Comparison of ENCODE assay signal across 1 cellular context in the genomic region with DNA sequence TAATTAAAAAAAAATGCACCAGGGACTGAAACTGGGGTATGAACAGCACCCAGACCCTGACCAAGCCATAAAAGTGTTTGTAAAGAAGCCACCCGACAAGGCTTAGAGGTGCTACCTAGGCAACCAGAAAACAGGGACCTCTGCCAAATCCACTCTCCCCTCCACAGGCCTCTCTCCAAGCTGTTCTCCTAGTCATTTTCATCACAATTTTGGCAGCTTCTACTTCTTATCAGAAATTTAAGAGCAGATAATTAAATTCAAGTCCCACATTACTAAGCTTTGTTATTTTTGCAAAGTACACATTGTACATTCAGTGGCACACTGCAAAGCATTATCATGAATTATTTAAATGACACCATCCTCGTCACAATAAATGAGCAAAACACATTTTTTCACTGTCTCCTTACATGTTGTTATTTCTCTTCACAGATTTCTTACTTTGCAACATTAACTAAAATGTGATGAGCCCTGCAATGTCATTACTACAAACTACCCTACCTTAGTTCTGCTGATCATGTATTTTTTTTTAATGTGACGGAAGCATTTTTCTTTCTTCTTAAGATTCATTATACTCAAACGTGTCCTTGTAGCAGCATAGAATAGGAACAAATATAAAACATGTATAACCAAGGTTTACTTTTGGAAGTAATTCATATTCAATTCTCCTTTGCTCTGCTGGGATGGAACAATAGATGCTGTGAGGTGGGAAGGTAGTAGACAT.
TF ChIP-seq lines count a peak whose summit lies in the region.

No MANE protein-coding gene starts in this region.

TF ChIP-seq in HEK293, 187 proteins besides CTCF, POLR2A, EP300 and RAD21 (continued from another document and continues in another):
- TF ChIP-seq, protein P1, sequence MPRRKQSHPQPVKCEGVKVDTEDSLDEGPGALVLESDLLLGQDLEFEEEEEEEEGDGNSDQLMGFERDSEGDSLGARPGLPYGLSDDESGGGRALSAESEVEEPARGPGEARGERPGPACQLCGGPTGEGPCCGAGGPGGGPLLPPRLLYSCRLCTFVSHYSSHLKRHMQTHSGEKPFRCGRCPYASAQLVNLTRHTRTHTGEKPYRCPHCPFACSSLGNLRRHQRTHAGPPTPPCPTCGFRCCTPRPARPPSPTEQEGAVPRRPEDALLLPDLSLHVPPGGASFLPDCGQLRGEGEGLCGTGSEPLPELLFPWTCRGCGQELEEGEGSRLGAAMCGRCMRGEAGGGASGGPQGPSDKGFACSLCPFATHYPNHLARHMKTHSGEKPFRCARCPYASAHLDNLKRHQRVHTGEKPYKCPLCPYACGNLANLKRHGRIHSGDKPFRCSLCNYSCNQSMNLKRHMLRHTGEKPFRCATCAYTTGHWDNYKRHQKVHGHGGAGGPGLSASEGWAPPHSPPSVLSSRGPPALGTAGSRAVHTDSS (tag by site-specific recombination; IDR thresholded peaks at IDR 0.05) = no peak
- TF ChIP-seq, protein P2, sequence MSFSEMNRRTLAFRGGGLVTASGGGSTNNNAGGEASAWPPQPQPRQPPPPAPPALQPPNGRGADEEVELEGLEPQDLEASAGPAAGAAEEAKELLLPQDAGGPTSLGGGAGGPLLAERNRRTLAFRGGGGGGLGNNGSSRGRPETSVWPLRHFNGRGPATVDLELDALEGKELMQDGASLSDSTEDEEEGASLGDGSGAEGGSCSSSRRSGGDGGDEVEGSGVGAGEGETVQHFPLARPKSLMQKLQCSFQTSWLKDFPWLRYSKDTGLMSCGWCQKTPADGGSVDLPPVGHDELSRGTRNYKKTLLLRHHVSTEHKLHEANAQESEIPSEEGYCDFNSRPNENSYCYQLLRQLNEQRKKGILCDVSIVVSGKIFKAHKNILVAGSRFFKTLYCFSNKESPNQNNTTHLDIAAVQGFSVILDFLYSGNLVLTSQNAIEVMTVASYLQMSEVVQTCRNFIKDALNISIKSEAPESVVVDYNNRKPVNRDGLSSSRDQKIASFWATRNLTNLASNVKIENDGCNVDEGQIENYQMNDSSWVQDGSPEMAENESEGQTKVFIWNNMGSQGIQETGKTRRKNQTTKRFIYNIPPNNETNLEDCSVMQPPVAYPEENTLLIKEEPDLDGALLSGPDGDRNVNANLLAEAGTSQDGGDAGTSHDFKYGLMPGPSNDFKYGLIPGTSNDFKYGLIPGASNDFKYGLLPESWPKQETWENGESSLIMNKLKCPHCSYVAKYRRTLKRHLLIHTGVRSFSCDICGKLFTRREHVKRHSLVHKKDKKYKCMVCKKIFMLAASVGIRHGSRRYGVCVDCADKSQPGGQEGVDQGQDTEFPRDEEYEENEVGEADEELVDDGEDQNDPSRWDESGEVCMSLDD (tag by site-specific recombination; IDR thresholded peaks at IDR 0.05) = no peak
- TF ChIP-seq ZNF843 (tag by site-specific recombination; IDR thresholded peaks at IDR 0.05) (peak; percentile 70), ZNF274 (IDR thresholded peaks at IDR 0.05; ENCODE audit: low read length) (no peak), ZNF274 (tag by site-specific recombination; IDR thresholded peaks at IDR 0.05; ENCODE audit: borderline replicate concordance) (no peak), ZNF837 (tag by site-specific recombination; IDR thresholded peaks at IDR 0.05) (no peak), FEZF1 (tag by site-specific recombination; IDR thresholded peaks at IDR 0.05) (peak; percentile 84), ZNF768 (tag by site-specific recombination; IDR thresholded peaks at IDR 0.05) (no peak), ZNF514 (tag by site-specific recombination; IDR thresholded peaks at IDR 0.05) (no peak), GLIS1 (tag by site-specific recombination; IDR thresholded peaks at IDR 0.05) (no peak), ZNF544 (tag by site-specific recombination; IDR thresholded peaks at IDR 0.05) (no peak), ZNF114 (tag by site-specific recombination; IDR thresholded peaks at IDR 0.05) (no peak), ZNF211 (tag by site-specific recombination; IDR thresholded peaks at IDR 0.05; ENCODE audit: low read depth) (no peak), ZNF157 (tag by site-specific recombination; IDR thresholded peaks at IDR 0.05) (no peak), ZNF121 (tag by site-specific recombination; IDR thresholded peaks at IDR 0.05) (no peak), ZFHX2 (tag by site-specific recombination; conservative IDR thresholded peaks at IDR 0.05) (no peak), KLF9 (tag by site-specific recombination; IDR thresholded peaks at IDR 0.05; ENCODE audit: low read depth) (no peak), TRIM28 (IDR thresholded peaks at IDR 0.05; ENCODE audit: borderline replicate concordance, low read length) (no peak), ZNF571 (tag by site-specific recombination; IDR thresholded peaks at IDR 0.05) (no peak), ZNF292 (tag by site-specific recombination; IDR thresholded peaks at IDR 0.05; ENCODE audit: borderline replicate concordance, low read depth) (no peak), ZNF335 (tag by site-specific recombination; conservative IDR thresholded peaks at IDR 0.05) (no peak), ZNF624 (tag by site-specific recombination; IDR thresholded peaks at IDR 0.05) (no peak), BCL11A (tag by site-specific recombination; IDR thresholded peaks at IDR 0.05; ENCODE audit: low read depth) (no peak), WT1 (tag by site-specific recombination; IDR thresholded peaks at IDR 0.05) (no peak), ZNF521 (tag by site-specific recombination; IDR thresholded peaks at IDR 0.05) (no peak), ZNF548 (tag by site-specific recombination; IDR thresholded peaks at IDR 0.05) (no peak), GLIS2 (tag by site-specific recombination; IDR thresholded peaks at IDR 0.05) (no peak), ZNF138 (tag by site-specific recombination; IDR thresholded peaks at IDR 0.05; ENCODE audit: borderline replicate concordance) (no peak), ZNF701 (tag by site-specific recombination; IDR thresholded peaks at IDR 0.05) (no peak), ZNF670 (tag by site-specific recombination; IDR thresholded peaks at IDR 0.05; ENCODE audit: low read depth) (no peak), ZNF791 (tag by site-specific recombination; IDR thresholded peaks at IDR 0.05) (no peak), ZNF558 (tag by site-specific recombination; IDR thresholded peaks at IDR 0.05) (no peak)
- TF ChIP-seq, protein P3, sequence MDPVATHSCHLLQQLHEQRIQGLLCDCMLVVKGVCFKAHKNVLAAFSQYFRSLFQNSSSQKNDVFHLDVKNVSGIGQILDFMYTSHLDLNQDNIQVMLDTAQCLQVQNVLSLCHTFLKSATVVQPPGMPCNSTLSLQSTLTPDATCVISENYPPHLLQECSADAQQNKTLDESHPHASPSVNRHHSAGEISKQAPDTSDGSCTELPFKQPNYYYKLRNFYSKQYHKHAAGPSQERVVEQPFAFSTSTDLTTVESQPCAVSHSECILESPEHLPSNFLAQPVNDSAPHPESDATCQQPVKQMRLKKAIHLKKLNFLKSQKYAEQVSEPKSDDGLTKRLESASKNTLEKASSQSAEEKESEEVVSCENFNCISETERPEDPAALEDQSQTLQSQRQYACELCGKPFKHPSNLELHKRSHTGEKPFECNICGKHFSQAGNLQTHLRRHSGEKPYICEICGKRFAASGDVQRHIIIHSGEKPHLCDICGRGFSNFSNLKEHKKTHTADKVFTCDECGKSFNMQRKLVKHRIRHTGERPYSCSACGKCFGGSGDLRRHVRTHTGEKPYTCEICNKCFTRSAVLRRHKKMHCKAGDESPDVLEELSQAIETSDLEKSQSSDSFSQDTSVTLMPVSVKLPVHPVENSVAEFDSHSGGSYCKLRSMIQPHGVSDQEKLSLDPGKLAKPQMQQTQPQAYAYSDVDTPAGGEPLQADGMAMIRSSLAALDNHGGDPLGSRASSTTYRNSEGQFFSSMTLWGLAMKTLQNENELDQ (tag by site-specific recombination; IDR thresholded peaks at IDR 0.05; ENCODE audit: low read depth) = no peak
- TF ChIP-seq, protein P4, sequence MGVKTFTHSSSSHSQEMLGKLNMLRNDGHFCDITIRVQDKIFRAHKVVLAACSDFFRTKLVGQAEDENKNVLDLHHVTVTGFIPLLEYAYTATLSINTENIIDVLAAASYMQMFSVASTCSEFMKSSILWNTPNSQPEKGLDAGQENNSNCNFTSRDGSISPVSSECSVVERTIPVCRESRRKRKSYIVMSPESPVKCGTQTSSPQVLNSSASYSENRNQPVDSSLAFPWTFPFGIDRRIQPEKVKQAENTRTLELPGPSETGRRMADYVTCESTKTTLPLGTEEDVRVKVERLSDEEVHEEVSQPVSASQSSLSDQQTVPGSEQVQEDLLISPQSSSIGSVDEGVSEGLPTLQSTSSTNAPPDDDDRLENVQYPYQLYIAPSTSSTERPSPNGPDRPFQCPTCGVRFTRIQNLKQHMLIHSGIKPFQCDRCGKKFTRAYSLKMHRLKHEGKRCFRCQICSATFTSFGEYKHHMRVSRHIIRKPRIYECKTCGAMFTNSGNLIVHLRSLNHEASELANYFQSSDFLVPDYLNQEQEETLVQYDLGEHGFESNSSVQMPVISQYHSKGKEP (tag by site-specific recombination; IDR thresholded peaks at IDR 0.05) = peak; percentile 26; the same call in 1 of the 2 replicates
- TF ChIP-seq, protein P5, sequence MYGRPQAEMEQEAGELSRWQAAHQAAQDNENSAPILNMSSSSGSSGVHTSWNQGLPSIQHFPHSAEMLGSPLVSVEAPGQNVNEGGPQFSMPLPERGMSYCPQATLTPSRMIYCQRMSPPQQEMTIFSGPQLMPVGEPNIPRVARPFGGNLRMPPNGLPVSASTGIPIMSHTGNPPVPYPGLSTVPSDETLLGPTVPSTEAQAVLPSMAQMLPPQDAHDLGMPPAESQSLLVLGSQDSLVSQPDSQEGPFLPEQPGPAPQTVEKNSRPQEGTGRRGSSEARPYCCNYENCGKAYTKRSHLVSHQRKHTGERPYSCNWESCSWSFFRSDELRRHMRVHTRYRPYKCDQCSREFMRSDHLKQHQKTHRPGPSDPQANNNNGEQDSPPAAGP (tag by site-specific recombination; IDR thresholded peaks at IDR 0.05) = no peak
- TF ChIP-seq, protein P6, sequence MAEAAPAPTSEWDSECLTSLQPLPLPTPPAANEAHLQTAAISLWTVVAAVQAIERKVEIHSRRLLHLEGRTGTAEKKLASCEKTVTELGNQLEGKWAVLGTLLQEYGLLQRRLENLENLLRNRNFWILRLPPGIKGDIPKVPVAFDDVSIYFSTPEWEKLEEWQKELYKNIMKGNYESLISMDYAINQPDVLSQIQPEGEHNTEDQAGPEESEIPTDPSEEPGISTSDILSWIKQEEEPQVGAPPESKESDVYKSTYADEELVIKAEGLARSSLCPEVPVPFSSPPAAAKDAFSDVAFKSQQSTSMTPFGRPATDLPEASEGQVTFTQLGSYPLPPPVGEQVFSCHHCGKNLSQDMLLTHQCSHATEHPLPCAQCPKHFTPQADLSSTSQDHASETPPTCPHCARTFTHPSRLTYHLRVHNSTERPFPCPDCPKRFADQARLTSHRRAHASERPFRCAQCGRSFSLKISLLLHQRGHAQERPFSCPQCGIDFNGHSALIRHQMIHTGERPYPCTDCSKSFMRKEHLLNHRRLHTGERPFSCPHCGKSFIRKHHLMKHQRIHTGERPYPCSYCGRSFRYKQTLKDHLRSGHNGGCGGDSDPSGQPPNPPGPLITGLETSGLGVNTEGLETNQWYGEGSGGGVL (tag by site-specific recombination; IDR thresholded peaks at IDR 0.05) = 0 out of 2 replicates have a peak, but pooled peaks have one; percentile 17
- TF ChIP-seq, protein P7, sequence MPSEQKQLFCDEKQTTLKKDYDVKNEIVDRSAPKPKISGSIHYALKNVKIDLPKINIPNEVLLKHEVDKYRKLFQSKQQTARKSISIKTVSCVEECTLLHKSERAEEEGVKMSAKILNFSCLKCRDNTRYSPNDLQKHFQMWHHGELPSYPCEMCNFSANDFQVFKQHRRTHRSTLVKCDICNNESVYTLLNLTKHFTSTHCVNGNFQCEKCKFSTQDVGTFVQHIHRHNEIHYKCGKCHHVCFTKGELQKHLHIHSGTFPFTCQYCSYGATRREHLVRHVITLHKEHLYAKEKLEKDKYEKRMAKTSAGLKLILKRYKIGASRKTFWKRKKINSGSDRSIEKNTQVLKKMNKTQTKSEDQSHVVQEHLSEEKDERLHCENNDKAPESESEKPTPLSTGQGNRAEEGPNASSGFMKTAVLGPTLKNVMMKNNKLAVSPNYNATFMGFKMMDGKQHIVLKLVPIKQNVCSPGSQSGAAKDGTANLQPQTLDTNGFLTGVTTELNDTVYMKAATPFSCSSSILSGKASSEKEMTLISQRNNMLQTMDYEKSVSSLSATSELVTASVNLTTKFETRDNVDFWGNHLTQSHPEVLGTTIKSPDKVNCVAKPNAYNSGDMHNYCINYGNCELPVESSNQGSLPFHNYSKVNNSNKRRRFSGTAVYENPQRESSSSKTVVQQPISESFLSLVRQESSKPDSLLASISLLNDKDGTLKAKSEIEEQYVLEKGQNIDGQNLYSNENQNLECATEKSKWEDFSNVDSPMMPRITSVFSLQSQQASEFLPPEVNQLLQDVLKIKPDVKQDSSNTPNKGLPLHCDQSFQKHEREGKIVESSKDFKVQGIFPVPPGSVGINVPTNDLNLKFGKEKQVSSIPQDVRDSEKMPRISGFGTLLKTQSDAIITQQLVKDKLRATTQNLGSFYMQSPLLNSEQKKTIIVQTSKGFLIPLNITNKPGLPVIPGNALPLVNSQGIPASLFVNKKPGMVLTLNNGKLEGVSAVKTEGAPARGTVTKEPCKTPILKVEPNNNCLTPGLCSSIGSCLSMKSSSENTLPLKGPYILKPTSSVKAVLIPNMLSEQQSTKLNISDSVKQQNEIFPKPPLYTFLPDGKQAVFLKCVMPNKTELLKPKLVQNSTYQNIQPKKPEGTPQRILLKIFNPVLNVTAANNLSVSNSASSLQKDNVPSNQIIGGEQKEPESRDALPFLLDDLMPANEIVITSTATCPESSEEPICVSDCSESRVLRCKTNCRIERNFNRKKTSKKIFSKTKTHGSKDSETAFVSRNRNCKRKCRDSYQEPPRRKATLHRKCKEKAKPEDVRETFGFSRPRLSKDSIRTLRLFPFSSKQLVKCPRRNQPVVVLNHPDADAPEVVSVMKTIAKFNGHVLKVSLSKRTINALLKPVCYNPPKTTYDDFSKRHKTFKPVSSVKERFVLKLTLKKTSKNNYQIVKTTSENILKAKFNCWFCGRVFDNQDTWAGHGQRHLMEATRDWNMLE (tag by site-specific recombination; conservative IDR thresholded peaks at IDR 0.05; ENCODE audit: low read depth) = no peak
- TF ChIP-seq, protein P8, sequence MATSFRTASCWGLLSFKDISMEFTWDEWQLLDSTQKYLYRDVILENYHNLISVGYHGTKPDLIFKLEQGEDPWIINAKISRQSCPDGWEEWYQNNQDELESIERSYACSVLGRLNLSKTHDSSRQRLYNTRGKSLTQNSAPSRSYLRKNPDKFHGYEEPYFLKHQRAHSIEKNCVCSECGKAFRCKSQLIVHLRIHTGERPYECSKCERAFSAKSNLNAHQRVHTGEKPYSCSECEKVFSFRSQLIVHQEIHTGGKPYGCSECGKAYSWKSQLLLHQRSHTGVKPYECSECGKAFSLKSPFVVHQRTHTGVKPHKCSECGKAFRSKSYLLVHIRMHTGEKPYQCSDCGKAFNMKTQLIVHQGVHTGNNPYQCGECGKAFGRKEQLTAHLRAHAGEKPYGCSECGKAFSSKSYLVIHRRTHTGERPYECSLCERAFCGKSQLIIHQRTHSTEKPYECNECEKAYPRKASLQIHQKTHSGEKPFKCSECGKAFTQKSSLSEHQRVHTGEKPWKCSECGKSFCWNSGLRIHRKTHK (tag by site-specific recombination; IDR thresholded peaks at IDR 0.05) = no peak
- TF ChIP-seq, protein P9, sequence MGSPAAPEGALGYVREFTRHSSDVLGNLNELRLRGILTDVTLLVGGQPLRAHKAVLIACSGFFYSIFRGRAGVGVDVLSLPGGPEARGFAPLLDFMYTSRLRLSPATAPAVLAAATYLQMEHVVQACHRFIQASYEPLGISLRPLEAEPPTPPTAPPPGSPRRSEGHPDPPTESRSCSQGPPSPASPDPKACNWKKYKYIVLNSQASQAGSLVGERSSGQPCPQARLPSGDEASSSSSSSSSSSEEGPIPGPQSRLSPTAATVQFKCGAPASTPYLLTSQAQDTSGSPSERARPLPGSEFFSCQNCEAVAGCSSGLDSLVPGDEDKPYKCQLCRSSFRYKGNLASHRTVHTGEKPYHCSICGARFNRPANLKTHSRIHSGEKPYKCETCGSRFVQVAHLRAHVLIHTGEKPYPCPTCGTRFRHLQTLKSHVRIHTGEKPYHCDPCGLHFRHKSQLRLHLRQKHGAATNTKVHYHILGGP (tag by site-specific recombination; IDR thresholded peaks at IDR 0.05) = no peak
